In genomic region chr17:40827746-40828453, GRCh38 we compare ENCODE assay signal across 11 cellular contexts. TPM values are rescaled to one million over a fixed set of nuclear protein-coding genes. Genes with fewer than 3 reads are reported as not detected.
DNase-seq lines count a peak whose midpoint lies in the region; ATAC-seq and TF ChIP-seq lines count a peak whose summit lies in the region.
"Had no signal": no experiment of that assay in that cellular context is flagged by ENCODE, and none has a peak within 500 bp of the region (broad histone marks: within the 10 kb centered on the region; RNA-seq: fewer than 3 reads in every experiment).

No MANE protein-coding gene starts in this region.

- DNase-seq in A673 (ENCODE audit: low spot score) (peak; percentile 53), WERI-Rb-1 (no peak), germinal center (ENCODE audit: low spot score) (no peak), T-helper 17 cell (no peak), superior temporal gyrus (ENCODE audit: extremely low spot score) (no peak)
- peak; percentile 94 for DNase-seq in Jurkat, Clone E6-1 (ENCODE audit: low read depth, low spot score)
- no peak for DNase-seq in activated T-helper 2 cell treated with anti-CD3 and anti-CD28 coated beads, Interferon-gamma antibody, Interleukin-2, Interleukin-4, amounts not matched to agents 10 μg/mL and 5 μg/mL and 100 μg/mL, durations not matched to agents 14 hours and 24 hours and 36 hours (ENCODE audit: low spot score)
- DNase-seq: hippocampal formation, MM.1S had no signal

- intact Hi-C loops in A673 (cut with micrococcal nuclease; ENCODE audit: unreplicated experiment) = no loop called here
- intact Hi-C loops in activated T-helper 2 cell treated with anti-CD3 and anti-CD28 coated beads, Interferon-gamma antibody, Interleukin-2, Interleukin-4, amounts not matched to agents 10 μg/mL and 5 μg/mL and 100 μg/mL, durations not matched to agents 14 hours and 24 hours and 36 hours (cut with micrococcal nuclease) = no loop called here

- peaks cover 31% of the 10 kb centered on the region for H3K4me1 Mint-ChIP-seq in activated T-helper 2 cell treated with anti-CD3 and anti-CD28 coated beads, Interferon-gamma antibody, Interleukin-2, Interleukin-4, amounts not matched to agents 10 μg/mL and 5 μg/mL and 100 μg/mL, durations not matched to agents 14 hours and 24 hours and 36 hours (ENCODE audit: low read depth)
- peaks cover 9% of the 10 kb centered on the region for H3K4me1 Mint-ChIP-seq in T-helper 17 cell

- no peak for TF ChIP-seq POLR2A in gastroesophageal sphincter (IDR thresholded peaks at IDR 0.05)

- peak overlapping the region; percentile 67 for H3K27ac Mint-ChIP-seq in activated T-helper 2 cell treated with anti-CD3 and anti-CD28 coated beads, Interferon-gamma antibody, Interleukin-2, Interleukin-4, amounts not matched to agents 10 μg/mL and 5 μg/mL and 100 μg/mL, durations not matched to agents 14 hours and 24 hours and 36 hours
- H3K27ac Mint-ChIP-seq in T-helper 17 cell = no peak overlapping the region
- H3K27ac Mint-ChIP-seq: brain had no signal

- H3K27ac ChIP-seq in A673 (ENCODE audit: low read depth, low read length, poor library complexity, severe bottlenecking) (peak overlapping the region; percentile 63), gastroesophageal sphincter (peak overlapping the region; percentile 28 to 73 (median 66)), WERI-Rb-1 (no peak overlapping the region)

- H3K27me3 Mint-ChIP-seq in activated T-helper 2 cell treated with anti-CD3 and anti-CD28 coated beads, Interferon-gamma antibody, Interleukin-2, Interleukin-4, amounts not matched to agents 10 μg/mL and 5 μg/mL and 100 μg/mL, durations not matched to agents 14 hours and 24 hours and 36 hours (ENCODE audit: low read depth) = no peaks in the 10 kb centered on the region
- H3K27me3 Mint-ChIP-seq in T-helper 17 cell = peaks cover 22% of the 10 kb centered on the region
- H3K27me3 Mint-ChIP-seq: brain had no signal

- CTCF ChIA-PET in A673 (lab: Charles Lee) = no interaction called here

- peak overlapping the region; percentile 46 for H3K4me3 Mint-ChIP-seq in activated T-helper 2 cell treated with anti-CD3 and anti-CD28 coated beads, Interferon-gamma antibody, Interleukin-2, Interleukin-4, amounts not matched to agents 10 μg/mL and 5 μg/mL and 100 μg/mL, durations not matched to agents 14 hours and 24 hours and 36 hours (ENCODE audit: low read depth)
- H3K4me3 Mint-ChIP-seq in T-helper 17 cell = no peak overlapping the region
- H3K4me3 Mint-ChIP-seq: brain had no signal

- H3K36me3 Mint-ChIP-seq in activated T-helper 2 cell treated with anti-CD3 and anti-CD28 coated beads, Interferon-gamma antibody, Interleukin-2, Interleukin-4, amounts not matched to agents 10 μg/mL and 5 μg/mL and 100 μg/mL, durations not matched to agents 14 hours and 24 hours and 36 hours (ENCODE audit: low read depth) = peaks cover 3% of the 10 kb centered on the region
- H3K36me3 Mint-ChIP-seq in T-helper 17 cell (ENCODE audit: low read depth) = peaks cover 8% of the 10 kb centered on the region

- POLR2A ChIA-PET in A673 (lab: Charles Lee; ENCODE audit: low non-redundant PET) = no interaction called here

- H3K4me1 ChIP-seq in A673 (ENCODE audit: insufficient read depth, low read length, poor library complexity, severe bottlenecking) (peaks cover 21% of the 10 kb centered on the region), gastroesophageal sphincter (no peaks in the 10 kb centered on the region)

- no peak for TF ChIP-seq CTCF in A673 (conservative IDR thresholded peaks at IDR 0.05; ENCODE audit: low read depth, low read length)
- no peak for TF ChIP-seq CTCF in gastroesophageal sphincter (IDR thresholded peaks at IDR 0.05)
- TF ChIP-seq CTCF in WERI-Rb-1 (IDR thresholded peaks at IDR 0.05; ENCODE audit: low read depth, low read length) = no peak

- no peaks in the 10 kb centered on the region for H3K9me3 Mint-ChIP-seq in activated T-helper 2 cell treated with anti-CD3 and anti-CD28 coated beads, Interferon-gamma antibody, Interleukin-2, Interleukin-4, amounts not matched to agents 10 μg/mL and 5 μg/mL and 100 μg/mL, durations not matched to agents 14 hours and 24 hours and 36 hours
- H3K9me3 Mint-ChIP-seq: brain had no signal

- no peak for TF ChIP-seq EP300 in gastroesophageal sphincter (IDR thresholded peaks at IDR 0.05)

- H3K9me3 ChIP-seq in A673 (ENCODE audit: low read depth, low read length, poor library complexity, severe bottlenecking) (no peaks in the 10 kb centered on the region), gastroesophageal sphincter (no peaks in the 10 kb centered on the region), WERI-Rb-1 (ENCODE audit: severe bottlenecking) (peaks cover 3% of the 10 kb centered on the region), T-helper 17 cell (ENCODE audit: control insufficient read depth, low read length, poor library complexity, severe bottlenecking) (no peaks in the 10 kb centered on the region)

- H3K4me3 ChIP-seq in A673 (ENCODE audit: low read depth, low read length, poor library complexity, severe bottlenecking) = peak overlapping the region; percentile 12
- H3K4me3 ChIP-seq in Jurkat, Clone E6-1 (ENCODE audit: low read length) = peak overlapping the region; percentile 32
- H3K4me3 ChIP-seq in gastroesophageal sphincter = no peak overlapping the region
- H3K4me3 ChIP-seq in WERI-Rb-1 (ENCODE audit: low read depth, low read length) = no peak overlapping the region

- no peaks in the 10 kb centered on the region for H3K36me3 ChIP-seq in A673 (ENCODE audit: insufficient read depth, low read length, poor library complexity, severe bottlenecking)
- H3K36me3 ChIP-seq in gastroesophageal sphincter = no peaks in the 10 kb centered on the region
- H3K36me3 ChIP-seq in WERI-Rb-1 = no peaks in the 10 kb centered on the region

- ATAC-seq in gastroesophageal sphincter = peak; percentile 28
- ATAC-seq in T-helper 17 cell = no peak

- 56 to 70% methylated on average over 7 of the region's 7 CpGs for WGBS in gastroesophageal sphincter (ENCODE audit: low coverage in 1 of 2), 2 donors

- no TSS peak for BruUV-seq in A673 (replicated peaks; lab: Mats Ljungman, UMichigan)

- H3K27me3 ChIP-seq in A673 (replicated peaks; ENCODE audit: insufficient read depth, low read depth, low read length, poor library complexity) = no peaks in the 10 kb centered on the region
- no peaks in the 10 kb centered on the region for H3K27me3 ChIP-seq in gastroesophageal sphincter
- H3K27me3 ChIP-seq in WERI-Rb-1 (ENCODE audit: insufficient read depth, low read depth, severe bottlenecking) = peaks cover 52% of the 10 kb centered on the region

RNA-seq across cellular contexts. Expression of gene KRT10, which starts 5.5 kb away (rescaled TPM):
- total RNA-seq in A673 (2021) = 35.0 and 36.2 TPM in 2 replicates
- 39.8 TPM for polyA plus RNA-seq in Jurkat, Clone E6-1 (2012; ENCODE audit: insufficient read depth, insufficient read length)
- total RNA-seq in activated T-helper 2 cell treated with anti-CD3 and anti-CD28 coated beads, Interferon-gamma antibody, Interleukin-2, Interleukin-4, amounts not matched to agents 10 μg/mL and 5 μg/mL and 100 μg/mL, durations not matched to agents 14 hours and 24 hours and 36 hours = 27.8 and 29.1 TPM in 2 replicates
- 10 to 100 TPM in 3 of 4 donors, 1 to 10 TPM in 1; 5.1 to 14.3 (median 10.6) TPM for total RNA-seq in gastroesophageal sphincter
- total RNA-seq in T-helper 17 cell = 10 to 100 TPM; 25.2 to 28.3 TPM

RNA-seq across cellular contexts. Expression of gene KRT28, which starts 28.1 kb away (rescaled TPM):
- total RNA-seq in A673 (2021) (not detected in 2 replicates), gastroesophageal sphincter (not detected), T-helper 17 cell (not detected)
- not detected for polyA plus RNA-seq in Jurkat, Clone E6-1 (2012; ENCODE audit: insufficient read depth, insufficient read length)
- total RNA-seq in activated T-helper 2 cell treated with anti-CD3 and anti-CD28 coated beads, Interferon-gamma antibody, Interleukin-2, Interleukin-4, amounts not matched to agents 10 μg/mL and 5 μg/mL and 100 μg/mL, durations not matched to agents 14 hours and 24 hours and 36 hours = not detected in 2 replicates

RNA-seq across cellular contexts. Expression of gene KRT12, which starts 39.1 kb away (rescaled TPM):
- total RNA-seq in A673 (2021) (not detected in 2 replicates), gastroesophageal sphincter (not detected), T-helper 17 cell (not detected)
- not detected for polyA plus RNA-seq in Jurkat, Clone E6-1 (2012; ENCODE audit: insufficient read depth, insufficient read length)
- not detected in 2 replicates for total RNA-seq in activated T-helper 2 cell treated with anti-CD3 and anti-CD28 coated beads, Interferon-gamma antibody, Interleukin-2, Interleukin-4, amounts not matched to agents 10 μg/mL and 5 μg/mL and 100 μg/mL, durations not matched to agents 14 hours and 24 hours and 36 hours

RNA-seq across cellular contexts. Expression of gene KRT27, which starts 45.5 kb away (rescaled TPM):
- total RNA-seq in A673 (2021) (not detected in 2 replicates), gastroesophageal sphincter (not detected), T-helper 17 cell (not detected)
- polyA plus RNA-seq in Jurkat, Clone E6-1 (2012; ENCODE audit: insufficient read depth, insufficient read length) = not detected
- total RNA-seq in activated T-helper 2 cell treated with anti-CD3 and anti-CD28 coated beads, Interferon-gamma antibody, Interleukin-2, Interleukin-4, amounts not matched to agents 10 μg/mL and 5 μg/mL and 100 μg/mL, durations not matched to agents 14 hours and 24 hours and 36 hours = not detected in 2 replicates

RNA-seq across cellular contexts. Expression of gene KRT26, which starts 55.9 kb away (rescaled TPM):
- not detected in 2 replicates for total RNA-seq in A673 (2021)
- not detected for polyA plus RNA-seq in Jurkat, Clone E6-1 (2012; ENCODE audit: insufficient read depth, insufficient read length)
- total RNA-seq in activated T-helper 2 cell treated with anti-CD3 and anti-CD28 coated beads, Interferon-gamma antibody, Interleukin-2, Interleukin-4, amounts not matched to agents 10 μg/mL and 5 μg/mL and 100 μg/mL, durations not matched to agents 14 hours and 24 hours and 36 hours = not detected in 2 replicates
- not detected for total RNA-seq in gastroesophageal sphincter
- not detected for total RNA-seq in T-helper 17 cell

Comparison
In these comparisons a context has a peak if more than half of its experiments do, and no peak if none do; other contexts are left out.
1. DNase-seq: peak in A673 (single experiment) and Jurkat, Clone E6-1 (single experiment); none in activated T-helper 2 cell treated with anti-CD3 and anti-CD28 coated beads, Interferon-gamma antibody, Interleukin-2, Interleukin-4, amounts not matched to agents 10 μg/mL and 5 μg/mL and 100 μg/mL, durations not matched to agents 14 hours and 24 hours and 36 hours (single experiment), WERI-Rb-1 (single experiment), germinal center (single experiment), T-helper 17 cell (0 of 3) and superior temporal gyrus (single experiment).
2. H3K4me3 ChIP-seq: peak in A673 (single experiment) and Jurkat, Clone E6-1 (single experiment); none in gastroesophageal sphincter (0 of 2) and WERI-Rb-1 (single experiment).